In the genomic region with DNA sequence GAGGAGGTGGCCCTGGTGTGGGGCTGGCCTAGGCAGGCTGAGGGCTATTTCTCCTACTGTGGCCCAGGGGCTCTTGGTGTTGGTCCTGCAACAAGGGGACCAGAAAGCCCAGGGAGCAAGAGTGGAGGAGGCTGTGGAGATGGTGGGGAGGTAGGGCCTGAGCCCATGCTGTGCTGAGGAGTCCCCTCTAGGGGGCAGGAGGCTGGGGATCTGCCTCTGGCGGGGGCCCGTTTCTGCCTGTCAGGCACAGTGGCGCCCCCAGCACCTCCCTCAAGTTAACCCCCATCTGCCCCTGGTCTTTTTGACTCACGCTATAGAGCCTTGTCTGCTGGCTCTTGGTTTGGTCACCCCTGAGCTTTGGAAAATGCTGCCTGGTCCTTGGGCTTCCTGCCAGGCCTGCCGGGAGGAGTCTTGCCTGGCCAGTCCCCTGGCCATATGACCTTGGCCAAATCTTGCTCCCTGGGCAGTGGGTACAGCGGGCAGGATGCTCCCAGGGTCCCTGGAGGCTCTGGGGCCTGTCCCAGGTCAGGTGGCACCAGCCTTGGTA, we compare ENCODE assay signal across 8 cellular contexts. TPM values are rescaled to one million over a fixed set of nuclear protein-coding genes. Genes with fewer than 3 reads are reported as not detected.
A peak's percentile ranks its signal among the peaks of the same experiment; 100 is the strongest.
DNase-seq lines count a peak whose midpoint lies in the region; ATAC-seq and TF ChIP-seq lines count a peak whose summit lies in the region.

No MANE protein-coding gene starts in this region.

- DNase-seq in AG10803 (ENCODE audit: low read depth) (no peak), H9 (peak; percentile 81), right lobe of liver (no peak), NCI-H524 treated with DMSO at 0.1 percent for 48 hours (lab: John Stamatoyannopoulos, UW) (no peak)
- peak; percentile 56 for DNase-seq in activated CD8-positive, alpha-beta T cell treated with anti-CD3 and anti-CD28 coated beads, Interleukin-2, amount 10 ng/mL, durations not matched to agents 7 days and 5 days
- no peak for DNase-seq in activated T-helper 1 cell treated with anti-CD3 and anti-CD28 coated beads, Interleukin-12 subunit alpha, Interleukin-12 subunit beta, Interleukin-2, Interleukin-4 antibody, amounts not matched to agents 30 ng/mL and 10 ng/mL and 1 ng/mL, durations not matched to agents 14 hours and 24 hours and 36 hours (ENCODE audit: low spot score)

- H3K27me3 ChIP-seq in H9 (ENCODE audit: insufficient read depth, low read length) (no peaks in the 10 kb centered on the region; the same call in 1 of the 2 replicates), right lobe of liver (no peaks in the 10 kb centered on the region)

- TF ChIP-seq CTCF in AG10803 (conservative IDR thresholded peaks at IDR 0.05; ENCODE audit: low read length) = peak; percentile 52
- peak; percentile 75 for TF ChIP-seq CTCF in H9 (conservative IDR thresholded peaks at IDR 0.05)
- peak in 3 of 4 donors; percentile 7 to 25 (median 19) for TF ChIP-seq CTCF in right lobe of liver (IDR thresholded peaks at IDR 0.05)

- H3K36me3 ChIP-seq in right lobe of liver = no peaks in the 10 kb centered on the region

- no peak overlapping the region for H4K5ac ChIP-seq in H9 (ENCODE audit: insufficient read length, low read depth, low read length)

- H2AK5ac ChIP-seq in H9 (ENCODE audit: insufficient read length, low read length) = no peak overlapping the region

- H3K79me2 ChIP-seq in H9 (ENCODE audit: insufficient read depth, low read length) = no peaks in the 10 kb centered on the region; the same call in 1 of the 2 replicates

- H3K27ac Mint-ChIP-seq in H9 = no peak overlapping the region; a peak in 1 of 7 replicates
- H3K27ac Mint-ChIP-seq in activated CD8-positive, alpha-beta T cell treated with anti-CD3 and anti-CD28 coated beads, Interleukin-2, amount 10 ng/mL, durations not matched to agents 7 days and 5 days = no peak overlapping the region
- H3K27ac Mint-ChIP-seq in activated T-helper 1 cell treated with anti-CD3 and anti-CD28 coated beads, Interleukin-12 subunit alpha, Interleukin-12 subunit beta, Interleukin-2, Interleukin-4 antibody, amounts not matched to agents 30 ng/mL and 10 ng/mL and 1 ng/mL, durations not matched to agents 14 hours and 24 hours and 36 hours = no peak overlapping the region

- H3K36me3 Mint-ChIP-seq in H9 (ENCODE audit: insufficient read depth in 1 of 3, low read depth in 3 of 3) = peaks cover 2 to 10% (median 9%) of the 10 kb centered on the region in 3 experiments; a peak in 5 of 7 replicates
- no peaks in the 10 kb centered on the region for H3K36me3 Mint-ChIP-seq in activated CD8-positive, alpha-beta T cell treated with anti-CD3 and anti-CD28 coated beads, Interleukin-2, amount 10 ng/mL, durations not matched to agents 7 days and 5 days (ENCODE audit: low read depth)
- H3K36me3 Mint-ChIP-seq in activated T-helper 1 cell treated with anti-CD3 and anti-CD28 coated beads, Interleukin-12 subunit alpha, Interleukin-12 subunit beta, Interleukin-2, Interleukin-4 antibody, amounts not matched to agents 30 ng/mL and 10 ng/mL and 1 ng/mL, durations not matched to agents 14 hours and 24 hours and 36 hours (ENCODE audit: low read depth) = no peaks in the 10 kb centered on the region

- H3K27me3 Mint-ChIP-seq in H9 (ENCODE audit: low read depth) = peaks cover 10% of the 10 kb centered on the region
- H3K27me3 Mint-ChIP-seq in activated CD8-positive, alpha-beta T cell treated with anti-CD3 and anti-CD28 coated beads, Interleukin-2, amount 10 ng/mL, durations not matched to agents 7 days and 5 days (ENCODE audit: low read depth) = peaks cover 16% of the 10 kb centered on the region
- peaks cover 15% of the 10 kb centered on the region for H3K27me3 Mint-ChIP-seq in activated T-helper 1 cell treated with anti-CD3 and anti-CD28 coated beads, Interleukin-12 subunit alpha, Interleukin-12 subunit beta, Interleukin-2, Interleukin-4 antibody, amounts not matched to agents 30 ng/mL and 10 ng/mL and 1 ng/mL, durations not matched to agents 14 hours and 24 hours and 36 hours (ENCODE audit: insufficient read depth)

- POLR2A ChIA-PET in activated CD8-positive, alpha-beta T cell treated with anti-CD3 and anti-CD28 coated beads, Interleukin-2, amount 10 ng/mL, durations not matched to agents 7 days and 5 days (lab: Charles Lee) = no interaction called here

- H2BK5ac ChIP-seq in H9 (ENCODE audit: insufficient read length, low read length) = no peak overlapping the region

- no peak overlapping the region for H2BK20ac ChIP-seq in H9 (ENCODE audit: low read depth, low read length, poor library complexity, severe bottlenecking)

- no peaks in the 10 kb centered on the region for H3K79me1 ChIP-seq in H9 (ENCODE audit: insufficient read depth, low read depth, low read length, poor library complexity, severe bottlenecking)

- H3K23me2 ChIP-seq in H9 (ENCODE audit: insufficient read length, low read depth, low read length, poor library complexity, severe bottlenecking) = peaks cover 2% of the 10 kb centered on the region

- no peak overlapping the region for H3K4me2 ChIP-seq in H9 (ENCODE audit: insufficient read depth, insufficient read length, low read length)

- H4K8ac ChIP-seq in H9 (replicated peaks; ENCODE audit: insufficient read length, low read depth, low read length) = no peak overlapping the region

- H3T11ph ChIP-seq in H9 (ENCODE audit: low read length) = no peak overlapping the region

- no peak overlapping the region for H4K91ac ChIP-seq in H9 (ENCODE audit: insufficient read length, low read depth, low read length)

- H3K9me3 ChIP-seq in H9 (ENCODE audit: control insufficient read depth, low read depth, low read length) (no peaks in the 10 kb centered on the region), right lobe of liver (no peaks in the 10 kb centered on the region)

- ATAC-seq in activated CD8-positive, alpha-beta T cell treated with anti-CD3 and anti-CD28 coated beads, Interleukin-2, amount 10 ng/mL, durations not matched to agents 7 days and 5 days = peak; percentile 38
- ATAC-seq in right lobe of liver (no peak), HG02623 (IDR thresholded peaks at IDR 0.05; ENCODE audit: unreplicated experiment) (no peak), HG03469 (IDR thresholded peaks at IDR 0.05; ENCODE audit: unreplicated experiment) (no peak)

- no peak for TF ChIP-seq POLR2A in right lobe of liver (IDR thresholded peaks at IDR 0.05)

- H3K23ac ChIP-seq in H9 (ENCODE audit: insufficient read length, low read depth, low read length) = no peak overlapping the region

- H4K20me1 ChIP-seq in H9 (ENCODE audit: control insufficient read depth, insufficient read depth, insufficient read length) = no peaks in the 10 kb centered on the region

- no peak overlapping the region for H3K4me3 ChIP-seq in AG10803 (ENCODE audit: low read length)
- no peak overlapping the region for H3K4me3 ChIP-seq in right lobe of liver

- H3K9me3 Mint-ChIP-seq in H9 = no peaks in the 10 kb centered on the region
- H3K9me3 Mint-ChIP-seq in activated CD8-positive, alpha-beta T cell treated with anti-CD3 and anti-CD28 coated beads, Interleukin-2, amount 10 ng/mL, durations not matched to agents 7 days and 5 days (ENCODE audit: insufficient read depth) = no peaks in the 10 kb centered on the region
- no peaks in the 10 kb centered on the region for H3K9me3 Mint-ChIP-seq in activated T-helper 1 cell treated with anti-CD3 and anti-CD28 coated beads, Interleukin-12 subunit alpha, Interleukin-12 subunit beta, Interleukin-2, Interleukin-4 antibody, amounts not matched to agents 30 ng/mL and 10 ng/mL and 1 ng/mL, durations not matched to agents 14 hours and 24 hours and 36 hours

- no peak overlapping the region for H3K14ac ChIP-seq in H9 (ENCODE audit: insufficient read depth, low read length)

- no CpG with 5 or more reads among the region's 6 CpGs for WGBS in H9 (ENCODE audit: extremely low coverage, insufficient read length, low lambda C conversion rate)
- 57% methylated on average over 2 of the region's 6 CpGs for WGBS in right lobe of liver (ENCODE audit: insufficient coverage, low coverage, low lambda C conversion rate, missing lambda C conversion rate)

- no peak overlapping the region for H3K9ac ChIP-seq in H9 (ENCODE audit: extremely low read depth, insufficient read length, low read length)

- no peak overlapping the region for H3K4ac ChIP-seq in H9 (ENCODE audit: low read depth, low read length)

- no peak overlapping the region for H3K18ac ChIP-seq in H9 (ENCODE audit: insufficient read length, low read depth, low read length)

- H2AFZ ChIP-seq in H9 (ENCODE audit: low read length) = no peak overlapping the region

- peaks cover 28 to 46% of the 10 kb centered on the region in 2 experiments for H3K4me1 Mint-ChIP-seq in H9
- peaks cover 4% of the 10 kb centered on the region for H3K4me1 Mint-ChIP-seq in activated CD8-positive, alpha-beta T cell treated with anti-CD3 and anti-CD28 coated beads, Interleukin-2, amount 10 ng/mL, durations not matched to agents 7 days and 5 days (ENCODE audit: low read depth)
- peaks cover 2% of the 10 kb centered on the region for H3K4me1 Mint-ChIP-seq in activated T-helper 1 cell treated with anti-CD3 and anti-CD28 coated beads, Interleukin-12 subunit alpha, Interleukin-12 subunit beta, Interleukin-2, Interleukin-4 antibody, amounts not matched to agents 30 ng/mL and 10 ng/mL and 1 ng/mL, durations not matched to agents 14 hours and 24 hours and 36 hours (ENCODE audit: low read depth)

- no peaks in the 10 kb centered on the region; the same call in 1 of the 2 replicates for H3K4me1 ChIP-seq in H9 (ENCODE audit: insufficient read depth, low read length)
- peaks cover 0 to 82% (median 38%) of the 10 kb centered on the region in 4 donors for H3K4me1 ChIP-seq in right lobe of liver

- no peak overlapping the region for H3K27ac ChIP-seq in H9 (ENCODE audit: insufficient read length, low read depth, low read length)
- no peak overlapping the region for H3K27ac ChIP-seq in right lobe of liver

- H3K4me3 Mint-ChIP-seq in H9 = no peak overlapping the region; a peak in 1 of 5 replicates
- H3K4me3 Mint-ChIP-seq in activated CD8-positive, alpha-beta T cell treated with anti-CD3 and anti-CD28 coated beads, Interleukin-2, amount 10 ng/mL, durations not matched to agents 7 days and 5 days = no peak overlapping the region
- H3K4me3 Mint-ChIP-seq in activated T-helper 1 cell treated with anti-CD3 and anti-CD28 coated beads, Interleukin-12 subunit alpha, Interleukin-12 subunit beta, Interleukin-2, Interleukin-4 antibody, amounts not matched to agents 30 ng/mL and 10 ng/mL and 1 ng/mL, durations not matched to agents 14 hours and 24 hours and 36 hours = no peak overlapping the region

- intact Hi-C loops in right lobe of liver (cut with DNase I) = no loop called here
- intact Hi-C loops in activated T-helper 1 cell treated with anti-CD3 and anti-CD28 coated beads, Interleukin-12 subunit alpha, Interleukin-12 subunit beta, Interleukin-2, Interleukin-4 antibody, amounts not matched to agents 30 ng/mL and 10 ng/mL and 1 ng/mL, durations not matched to agents 14 hours and 24 hours and 36 hours (cut with micrococcal nuclease) = no loop called here

- CTCF ChIA-PET in activated CD8-positive, alpha-beta T cell treated with anti-CD3 and anti-CD28 coated beads, Interleukin-2, amount 10 ng/mL, durations not matched to agents 7 days and 5 days (lab: Charles Lee) = no interaction called here

- H2BK12ac ChIP-seq in H9 (ENCODE audit: insufficient read length, low read depth, low read length) = no peak overlapping the region

- no peak overlapping the region for H2BK15ac ChIP-seq in H9 (ENCODE audit: low read depth, low read length)

- no peak overlapping the region for H3K56ac ChIP-seq in H9 (ENCODE audit: insufficient read length, low read depth, low read length)

- H2BK120ac ChIP-seq in H9 (ENCODE audit: low read depth, low read length, poor library complexity, severe bottlenecking) = no peak overlapping the region

RNA-seq across cellular contexts. Expression of a gene that starts 5.9 kb away (rescaled TPM):
- total RNA-seq in H9 (2021) (26.7 and 27.8 TPM in 2 replicates), right lobe of liver (100 to 1,000 TPM in 1 of 6 experiments, 10 to 100 TPM in 5; 46.6 to 139 (median 63.3) TPM)
- total RNA-seq in activated CD8-positive, alpha-beta T cell treated with anti-CD3 and anti-CD28 coated beads, Interleukin-2, amount 10 ng/mL, durations not matched to agents 7 days and 5 days = 1 to 10 TPM; 5.0 to 5.8 TPM
- total RNA-seq in activated T-helper 1 cell treated with anti-CD3 and anti-CD28 coated beads, Interleukin-12 subunit alpha, Interleukin-12 subunit beta, Interleukin-2, Interleukin-4 antibody, amounts not matched to agents 30 ng/mL and 10 ng/mL and 1 ng/mL, durations not matched to agents 14 hours and 24 hours and 36 hours = 4.3 and 5.8 TPM in 2 replicates

RNA-seq across cellular contexts. Expression of a gene that starts 49.2 kb away (rescaled TPM):
- total RNA-seq in H9 (2021) (23.4 and 25.0 TPM in 2 replicates), right lobe of liver (10 to 100 TPM; 13.4 to 27.8 (median 15.6) TPM)
- 10 to 100 TPM; 32.4 to 35.5 TPM for total RNA-seq in activated CD8-positive, alpha-beta T cell treated with anti-CD3 and anti-CD28 coated beads, Interleukin-2, amount 10 ng/mL, durations not matched to agents 7 days and 5 days
- 36.6 and 43.5 TPM in 2 replicates for total RNA-seq in activated T-helper 1 cell treated with anti-CD3 and anti-CD28 coated beads, Interleukin-12 subunit alpha, Interleukin-12 subunit beta, Interleukin-2, Interleukin-4 antibody, amounts not matched to agents 30 ng/mL and 10 ng/mL and 1 ng/mL, durations not matched to agents 14 hours and 24 hours and 36 hours

Comparison
In these comparisons a context has a peak if more than half of its experiments do, and no peak if none do; other contexts are left out.
1. DNase-seq: peak in H9 (single experiment) and activated CD8-positive, alpha-beta T cell treated with anti-CD3 and anti-CD28 coated beads, Interleukin-2, amount 10 ng/mL, durations not matched to agents 7 days and 5 days (single experiment); none in AG10803 (single experiment), right lobe of liver (0 of 3), activated T-helper 1 cell treated with anti-CD3 and anti-CD28 coated beads, Interleukin-12 subunit alpha, Interleukin-12 subunit beta, Interleukin-2, Interleukin-4 antibody, amounts not matched to agents 30 ng/mL and 10 ng/mL and 1 ng/mL, durations not matched to agents 14 hours and 24 hours and 36 hours (single experiment) and NCI-H524 treated with DMSO at 0.1 percent for 48 hours (single experiment).
2. CTCF ChIP-seq: peak in every context shown above with its lines; median percentile 75 in H9; 52 in AG10803; 19 in right lobe of liver.